In genomic region chr2:190973726-190974628, GRCh38 we compare ENCODE assay signal across 17 cellular contexts. TPM values are rescaled to one million over a fixed set of nuclear protein-coding genes. Genes with fewer than 3 reads are reported as not detected.
A peak's percentile ranks its signal among the peaks of the same experiment; 100 is the strongest.
DNase-seq lines count a peak whose midpoint lies in the region; ATAC-seq, FAIRE-seq and TF ChIP-seq lines count a peak whose summit lies in the region.
"Had no signal": no experiment of that assay in that cellular context is flagged by ENCODE, and none has a peak within 500 bp of the region (broad histone marks: within the 10 kb centered on the region; RNA-seq: fewer than 3 reads in every experiment).

No MANE protein-coding gene starts in this region.

- no peak for DNase-seq in A549 (ENCODE audit: low read depth in 1 of 2, low spot score in 1 of 2)
- no peak for DNase-seq in CD4-positive, alpha-beta memory T cell
- DNase-seq in activated T-helper 1 cell treated with anti-CD3 and anti-CD28 coated beads, Interleukin-12 subunit alpha, Interleukin-12 subunit beta, Interleukin-2, Interleukin-4 antibody, amounts not matched to agents 30 ng/mL and 10 ng/mL and 1 ng/mL, durations not matched to agents 14 hours and 24 hours and 36 hours (ENCODE audit: low spot score) = no peak
- DNase-seq in left ventricle myocardium superior = no peak
- DNase-seq in amygdala (lab: John Stamatoyannopoulos, UW) = no peak
- DNase-seq in WTC11 (ENCODE audit: low spot score) = no peak
- DNase-seq in mammary epithelial cell = no peak
- DNase-seq: activated CD8-positive, alpha-beta memory T cell treated with anti-CD3 and anti-CD28 coated beads, Interleukin-2, amount 50 U/mL, for 4 hours; GOT3; KG1; natural killer cell; NCI-H1436; NCI-H526 treated with DMSO at 0.1 percent for 48 hours had no signal

- H3K4me2 ChIP-seq in A549 = no peak overlapping the region
- no peak overlapping the region for H3K4me2 ChIP-seq in mammary epithelial cell (ENCODE audit: insufficient read depth, low read depth, low read length)

- BruUV-seq in mammary epithelial cell (replicated peaks; lab: Mats Ljungman, UMichigan) = no TSS peak

- POLR2A ChIA-PET in A549 (lab: Yijun Ruan, JAX) (no interaction called here), WTC11 (lab: Charles Lee) (no interaction called here)
- POLR2A ChIA-PET in CD4-positive, alpha-beta memory T cell (lab: Charles Lee; ENCODE audit: partially characterized antibody) = interaction anchor here (1.0 kb wide), 1 partner anchor 10 kb away, joined by 3 read pairs; no protein-coding TSS in a partner anchor

- FAIRE-seq in A549 (lab: Jason Lieb, UNC) = no peak
- FAIRE-seq: bronchial epithelial cell, endometrium had no signal

- H3K9me3 ChIP-seq in A549 (no peaks in the 10 kb centered on the region), mammary epithelial cell (replicated peaks; ENCODE audit: insufficient read depth, low read length) (no peaks in the 10 kb centered on the region)
- H3K9me3 ChIP-seq in CD4-positive, alpha-beta memory T cell (ENCODE audit: control insufficient read depth in 1 of 2, low read length in 2 of 2) = no peaks in the 10 kb centered on the region

- no peak for TF ChIP-seq RAD21 in A549 (conservative IDR thresholded peaks at IDR 0.05 in 1 of 2, IDR thresholded peaks at IDR 0.05 in 1 of 2)

- no peak for ATAC-seq in A549
- ATAC-seq in left ventricle myocardium superior = peak; percentile 20
- ATAC-seq in WTC11 = no peak
- no peak for ATAC-seq in HG03432 (IDR thresholded peaks at IDR 0.05; ENCODE audit: unreplicated experiment)

- H3K79me2 ChIP-seq in mammary epithelial cell (ENCODE audit: insufficient read depth, low read length) = no peaks in the 10 kb centered on the region

- dilution Hi-C loops in mammary epithelial cell (cut with HindIII; ENCODE audit: low sequenced_read_pairs) = no loop called here

- H3K27me3 Mint-ChIP-seq in CD4-positive, alpha-beta memory T cell = no peaks in the 10 kb centered on the region
- no peaks in the 10 kb centered on the region for H3K27me3 Mint-ChIP-seq in activated T-helper 1 cell treated with anti-CD3 and anti-CD28 coated beads, Interleukin-12 subunit alpha, Interleukin-12 subunit beta, Interleukin-2, Interleukin-4 antibody, amounts not matched to agents 30 ng/mL and 10 ng/mL and 1 ng/mL, durations not matched to agents 14 hours and 24 hours and 36 hours (ENCODE audit: insufficient read depth)
- no peaks in the 10 kb centered on the region for H3K27me3 Mint-ChIP-seq in WTC11 (ENCODE audit: low read depth)

- H3K27ac ChIP-seq in A549 (no peak overlapping the region), mammary epithelial cell (ENCODE audit: insufficient read depth, low read depth, low read length) (no peak overlapping the region)
- no peak overlapping the region for H3K27ac ChIP-seq in CD4-positive, alpha-beta memory T cell (ENCODE audit: low read depth, low read length)
- H3K27ac ChIP-seq: C4-2B had no signal

- no peak for TF ChIP-seq POLR2A in A549 (IDR thresholded peaks at IDR 0.05; ENCODE audit: low read length)

- TF ChIP-seq CTCF in A549 (IDR thresholded peaks at IDR 0.05) (no peak), WTC11 (IDR thresholded peaks at IDR 0.05) (no peak), mammary epithelial cell (conservative IDR thresholded peaks at IDR 0.05 in 1 of 2, IDR thresholded peaks at IDR 0.05 in 1 of 2; ENCODE audit: extremely low read depth in 1 of 2, insufficient read depth in 1 of 2, low read depth in 1 of 2, low read length in 2 of 2) (no peak)

- CTCF ChIA-PET in A549 (lab: Yijun Ruan, JAX) (interaction anchor here (0.6 to 1.7 kb wide), 3 partner anchors 22 to 78 kb away, joined by 3 to 4 read pairs (median 4); no protein-coding TSS in a partner anchor), WTC11 (lab: Charles Lee) (no interaction called here), mammary epithelial cell (lab: Charles Lee; ENCODE audit: low non-redundant PET) (no interaction called here)
- CTCF ChIA-PET in CD4-positive, alpha-beta memory T cell (lab: Charles Lee; ENCODE audit: partially characterized antibody) = no interaction called here

- no peaks in the 10 kb centered on the region for H3K9me3 Mint-ChIP-seq in CD4-positive, alpha-beta memory T cell
- H3K9me3 Mint-ChIP-seq in activated T-helper 1 cell treated with anti-CD3 and anti-CD28 coated beads, Interleukin-12 subunit alpha, Interleukin-12 subunit beta, Interleukin-2, Interleukin-4 antibody, amounts not matched to agents 30 ng/mL and 10 ng/mL and 1 ng/mL, durations not matched to agents 14 hours and 24 hours and 36 hours = no peaks in the 10 kb centered on the region
- H3K9me3 Mint-ChIP-seq in WTC11 = no peaks in the 10 kb centered on the region
- H3K9me3 Mint-ChIP-seq: natural killer cell had no signal

- no peaks in the 10 kb centered on the region for H3K27me3 ChIP-seq in CD4-positive, alpha-beta memory T cell (ENCODE audit: insufficient read depth, low read length)
- no peaks in the 10 kb centered on the region for H3K27me3 ChIP-seq in mammary epithelial cell (ENCODE audit: insufficient read depth, low read length)

- H3K4me1 ChIP-seq in A549 = no peaks in the 10 kb centered on the region
- no peaks in the 10 kb centered on the region for H3K4me1 ChIP-seq in CD4-positive, alpha-beta memory T cell (ENCODE audit: insufficient read depth, low read length)
- H3K4me1 ChIP-seq in mammary epithelial cell (ENCODE audit: insufficient read depth, low read length) = peaks cover 10% of the 10 kb centered on the region

- no peak overlapping the region for H3K4me3 ChIP-seq in A549
- H3K4me3 ChIP-seq in CD4-positive, alpha-beta memory T cell (ENCODE audit: low read length in 2 of 2) = no peak overlapping the region
- no peak overlapping the region for H3K4me3 ChIP-seq in mammary epithelial cell (replicated peaks in 1 of 3; ENCODE audit: insufficient read depth in 1 of 3, low read depth in 2 of 3, low read length in 3 of 3)

- peaks cover 12 to 27% (median 15%) of the 10 kb centered on the region in 4 donors for H3K4me1 Mint-ChIP-seq in CD4-positive, alpha-beta memory T cell
- H3K4me1 Mint-ChIP-seq in activated T-helper 1 cell treated with anti-CD3 and anti-CD28 coated beads, Interleukin-12 subunit alpha, Interleukin-12 subunit beta, Interleukin-2, Interleukin-4 antibody, amounts not matched to agents 30 ng/mL and 10 ng/mL and 1 ng/mL, durations not matched to agents 14 hours and 24 hours and 36 hours (ENCODE audit: low read depth) = peaks cover 47% of the 10 kb centered on the region
- H3K4me1 Mint-ChIP-seq in WTC11 = no peaks in the 10 kb centered on the region

- no peaks in the 10 kb centered on the region for H4K20me1 ChIP-seq in mammary epithelial cell (ENCODE audit: insufficient read depth, low read length)

- in situ Hi-C loops in mammary epithelial cell (cut with MboI; ENCODE audit: low sequenced_read_pairs in 2 of 2) = no loop called here

- no peak overlapping the region for H3K9ac ChIP-seq in mammary epithelial cell (ENCODE audit: insufficient read depth, low read length)

- intact Hi-C loops in CD4-positive, alpha-beta memory T cell (cut with micrococcal nuclease) = no loop called here
- intact Hi-C loops in activated T-helper 1 cell treated with anti-CD3 and anti-CD28 coated beads, Interleukin-12 subunit alpha, Interleukin-12 subunit beta, Interleukin-2, Interleukin-4 antibody, amounts not matched to agents 30 ng/mL and 10 ng/mL and 1 ng/mL, durations not matched to agents 14 hours and 24 hours and 36 hours (cut with micrococcal nuclease) = no loop called here
- intact Hi-C loops in left ventricle myocardium superior (cut with micrococcal nuclease) (no loop called here), mammary epithelial cell (cut with micrococcal nuclease) (no loop called here)

- peaks cover 95% of the 10 kb centered on the region for H3K36me3 ChIP-seq in CD4-positive, alpha-beta memory T cell (ENCODE audit: insufficient read depth, low read length)
- peaks cover 48% of the 10 kb centered on the region for H3K36me3 ChIP-seq in mammary epithelial cell (ENCODE audit: insufficient read depth, low read length)

- peak overlapping the region; percentile 6 to 78 (median 41) for H3K27ac Mint-ChIP-seq in CD4-positive, alpha-beta memory T cell
- peak overlapping the region; percentile 63 for H3K27ac Mint-ChIP-seq in activated T-helper 1 cell treated with anti-CD3 and anti-CD28 coated beads, Interleukin-12 subunit alpha, Interleukin-12 subunit beta, Interleukin-2, Interleukin-4 antibody, amounts not matched to agents 30 ng/mL and 10 ng/mL and 1 ng/mL, durations not matched to agents 14 hours and 24 hours and 36 hours
- H3K27ac Mint-ChIP-seq in WTC11 = no peak overlapping the region; the same call in 1 of the 2 replicates

- H2AFZ ChIP-seq in mammary epithelial cell (ENCODE audit: low read depth, low read length) = no peak overlapping the region

- H3K36me3 Mint-ChIP-seq in CD4-positive, alpha-beta memory T cell = peaks cover 82 to 91% of the 10 kb centered on the region in 2 donors
- peaks cover 80% of the 10 kb centered on the region for H3K36me3 Mint-ChIP-seq in activated T-helper 1 cell treated with anti-CD3 and anti-CD28 coated beads, Interleukin-12 subunit alpha, Interleukin-12 subunit beta, Interleukin-2, Interleukin-4 antibody, amounts not matched to agents 30 ng/mL and 10 ng/mL and 1 ng/mL, durations not matched to agents 14 hours and 24 hours and 36 hours (ENCODE audit: low read depth)
- H3K36me3 Mint-ChIP-seq in WTC11 = peaks cover 83% of the 10 kb centered on the region

- WGBS in A549 (ENCODE audit: missing lambda C conversion rate) = 92% methylated on average over 11 of the region's 11 CpGs
- 80% methylated on average over 11 of the region's 11 CpGs for WGBS in mammary epithelial cell (ENCODE audit: low coverage, missing lambda C conversion rate)

- peak overlapping the region in 1 of 8 donors; percentile 15 for H3K4me3 Mint-ChIP-seq in CD4-positive, alpha-beta memory T cell
- H3K4me3 Mint-ChIP-seq in activated T-helper 1 cell treated with anti-CD3 and anti-CD28 coated beads, Interleukin-12 subunit alpha, Interleukin-12 subunit beta, Interleukin-2, Interleukin-4 antibody, amounts not matched to agents 30 ng/mL and 10 ng/mL and 1 ng/mL, durations not matched to agents 14 hours and 24 hours and 36 hours = no peak overlapping the region
- H3K4me3 Mint-ChIP-seq in WTC11 = no peak overlapping the region
- H3K4me3 Mint-ChIP-seq: natural killer cell had no signal

- TF ChIP-seq EP300 in A549 (IDR thresholded peaks at IDR 0.05) = no peak

RNA-seq across cellular contexts. Expression of gene STAT1, which starts 40.0 kb away (rescaled TPM):
- polyA plus RNA-seq in A549 (2011; rRNA removed) (167 and 182 TPM in 2 replicates), A549 (2017; fragmentation: RNase III; extraction: RNeasy Plus Mini Kit Qiagen cat#74134 plus additional on column Dnase treatment) (104 to 107 TPM (median 105 TPM) in 3 replicates), mammary epithelial cell (31.9 TPM)
- 48.3 and 55.8 TPM in 2 replicates for polyA plus RNA-seq in A549 (2012; cell fraction: cytosol; rRNA removed)
- 55.1 and 61.8 TPM in 2 replicates for polyA plus RNA-seq in A549 (2012; cell fraction: nucleus; rRNA removed)
- polyA minus RNA-seq in A549 (2011; rRNA and poly(A)+ RNA removed) = 169 and 178 TPM in 2 replicates
- total RNA-seq in CD4-positive, alpha-beta memory T cell = 100 to 1,000 TPM; 130 TPM
- 100 to 1,000 TPM; 221 to 230 TPM for polyA plus RNA-seq in CD4-positive, alpha-beta memory T cell
- 129 and 136 TPM in 2 replicates for total RNA-seq in activated T-helper 1 cell treated with anti-CD3 and anti-CD28 coated beads, Interleukin-12 subunit alpha, Interleukin-12 subunit beta, Interleukin-2, Interleukin-4 antibody, amounts not matched to agents 30 ng/mL and 10 ng/mL and 1 ng/mL, durations not matched to agents 14 hours and 24 hours and 36 hours
- total RNA-seq in left ventricle myocardium superior (38.3 TPM), WTC11 (2021) (36.1 to 41.3 TPM (median 39.5 TPM) in 3 replicates), mammary epithelial cell (10 to 100 TPM; 56.2 to 56.5 TPM)
- polyA minus RNA-seq in mammary epithelial cell = 69.8 TPM
